In the genomic region with DNA sequence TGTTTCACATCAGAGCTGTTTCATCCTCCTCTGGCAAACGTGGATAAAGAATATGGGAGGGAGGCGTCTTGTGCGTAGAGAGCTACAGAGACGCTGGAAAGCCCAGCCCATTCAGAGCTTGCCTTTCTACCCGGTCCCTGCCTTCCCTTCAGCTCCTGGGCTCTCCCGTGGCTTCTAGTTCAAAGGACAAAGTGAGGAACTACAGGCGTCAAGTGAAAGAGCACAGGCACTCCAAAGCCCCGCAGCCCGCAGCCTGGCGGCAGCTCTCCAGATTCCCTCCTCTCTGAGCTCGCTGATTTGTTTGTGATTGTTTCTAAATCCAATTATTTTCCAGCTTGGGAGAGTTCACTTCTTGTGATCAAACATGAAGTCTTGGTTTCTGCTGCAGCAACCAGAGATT, we compare ENCODE assay signal across 34 cellular contexts.
"Had no signal": no experiment of that assay in that cellular context is flagged by ENCODE, and none has a peak within 500 bp of the region (broad histone marks: within the 10 kb centered on the region; RNA-seq: fewer than 3 reads in every experiment).

No MANE protein-coding gene starts in this region.

- H3K9me3 Mint-ChIP-seq: activated CD4-positive, alpha-beta memory T cell treated with anti-CD3 and anti-CD28 coated beads, Interleukin-2, amount 10 ng/mL, durations not matched to agents 7 days and 5 days; activated CD4-positive, alpha-beta T cell treated with anti-CD3 and anti-CD28 coated beads, Interleukin-2, amount 10 ng/mL, durations not matched to agents 7 days and 5 days; activated naive CD4-positive, alpha-beta T cell treated with anti-CD3 and anti-CD28 coated beads for 36 hours; activated naive CD4-positive, alpha-beta T cell treated with anti-CD3 and anti-CD28 coated beads, Interleukin-2, amount 50 U/mL, for 72 hours; activated naive CD8-positive, alpha-beta T cell treated with anti-CD3 and anti-CD28 coated beads for 36 hours; activated T-cell treated with anti-CD3 and anti-CD28 coated beads, Interleukin-2, amount 50 U/mL, for 24 hours; T-helper 1 cell treated with Interleukin-12 subunit alpha and Interleukin-12 subunit beta and Interleukin-4 antibody, amounts not matched to agents 30 μg/mL and 1 μg/mL, for 36 hours; T-helper 2 cell treated with Interferon-gamma antibody and Interleukin-4, amounts not matched to agents 5 μg/mL and 100 μg/mL, for 36 hours had no signal

- H3K36me3 Mint-ChIP-seq: activated CD8-positive, alpha-beta memory T cell treated with anti-CD3 and anti-CD28 coated beads, Interleukin-2, amount 10 ng/mL, durations not matched to agents 7 days and 5 days; activated naive CD4-positive, alpha-beta T cell treated with anti-CD3 and anti-CD28 coated beads, Interleukin-2, amount 50 U/mL, for 72 hours; activated naive CD8-positive, alpha-beta T cell treated with anti-CD3 and anti-CD28 coated beads for 36 hours had no signal

- H3K9me3 ChIP-seq: adrenal gland, body of pancreas, breast epithelium had no signal

- H3K27me3 ChIP-seq: adrenal gland, body of pancreas, brain microvascular endothelial cell, breast epithelium had no signal

- H3K27ac Mint-ChIP-seq: activated CD4-positive, alpha-beta memory T cell treated with anti-CD3 and anti-CD28 coated beads, Interleukin-2, amount 10 ng/mL, durations not matched to agents 7 days and 5 days; activated CD4-positive, alpha-beta T cell treated with anti-CD3 and anti-CD28 coated beads for 36 hours; activated CD4-positive, alpha-beta T cell treated with anti-CD3 and anti-CD28 coated beads, Interleukin-2, amount 10 ng/mL, durations not matched to agents 7 days and 5 days; activated CD8-positive, alpha-beta memory T cell treated with anti-CD3 and anti-CD28 coated beads, Interleukin-2, amount 10 ng/mL, durations not matched to agents 7 days and 5 days; activated CD8-positive, alpha-beta T cell treated with anti-CD3 and anti-CD28 coated beads, Interleukin-2, amount 10 ng/mL, durations not matched to agents 7 days and 5 days; activated naive CD4-positive, alpha-beta T cell treated with anti-CD3 and anti-CD28 coated beads for 36 hours; activated naive CD4-positive, alpha-beta T cell treated with anti-CD3 and anti-CD28 coated beads, Interleukin-2, amount 50 U/mL, for 72 hours; activated naive CD8-positive, alpha-beta T cell treated with anti-CD3 and anti-CD28 coated beads for 36 hours; activated T-cell treated with anti-CD3 and anti-CD28 coated beads, Interleukin-2, amount 50 U/mL, for 24 hours; T-helper 1 cell treated with Interleukin-12 subunit alpha and Interleukin-12 subunit beta and Interleukin-4 antibody, amounts not matched to agents 30 μg/mL and 1 μg/mL, for 36 hours; T-helper 2 cell treated with Interferon-gamma antibody and Interleukin-4, amounts not matched to agents 5 μg/mL and 100 μg/mL, for 36 hours had no signal

- DNase-seq: activated CD4-positive, alpha-beta memory T cell treated with anti-CD3 and anti-CD28 coated beads, Interleukin-2, amount 10 ng/mL, durations not matched to agents 7 days and 5 days; activated CD4-positive, alpha-beta T cell treated with anti-CD3 and anti-CD28 coated beads for 1 hour; activated CD4-positive, alpha-beta T cell treated with anti-CD3 and anti-CD28 coated beads for 36 hours; activated CD4-positive, alpha-beta T cell treated with anti-CD3 and anti-CD28 coated beads for 48 hours; activated CD4-positive, alpha-beta T cell treated with anti-CD3 and anti-CD28 coated beads, Interleukin-2, amount 10 ng/mL, durations not matched to agents 7 days and 5 days; activated CD4-positive, alpha-beta T cell treated with anti-CD3 and anti-CD28 coated beads, Interleukin-2, amount 50 U/mL, for 48 hours; activated CD4-positive, CD25-positive, alpha-beta regulatory T cell; activated CD8-positive, alpha-beta memory T cell treated with anti-CD3 and anti-CD28 coated beads for 24 hours; activated CD8-positive, alpha-beta memory T cell treated with anti-CD3 and anti-CD28 coated beads, Interleukin-2, amount 10 ng/mL, durations not matched to agents 7 days and 5 days; activated CD8-positive, alpha-beta memory T cell treated with anti-CD3 and anti-CD28 coated beads, Interleukin-2, amount 50 U/mL, for 48 hours; activated CD8-positive, alpha-beta T cell treated with anti-CD3 and anti-CD28 coated beads, Interleukin-2, amount 10 ng/mL, durations not matched to agents 7 days and 5 days; activated effector memory CD4-positive, alpha-beta T cell treated with anti-CD3 and anti-CD28 coated beads, Interleukin-2, amount 50 U/mL, for 16 hours; activated gamma-delta T cell treated with Interleukin-2 at 50 U/mL for 16 hours; activated naive CD4-positive, alpha-beta T cell; activated naive CD4-positive, alpha-beta T cell treated with anti-CD3 and anti-CD28 coated beads for 36 hours; activated naive CD4-positive, alpha-beta T cell treated with anti-CD3 and anti-CD28 coated beads, Interleukin-2, amount 50 U/mL, for 16 hours; activated naive CD8-positive, alpha-beta T cell treated with anti-CD3 and anti-CD28 coated beads for 36 hours; activated T-cell treated with anti-CD3 and anti-CD28 coated beads, Interleukin-2, amount 50 U/mL, for 24 hours; activated T-cell treated with anti-CD3 and anti-CD28 coated beads, Interleukin-2, amount 50 U/mL, for 48 hours; adrenal gland; amniotic stem cell; aorta; body of pancreas; brain microvascular endothelial cell; central memory CD4-positive, alpha-beta T cell; T-helper 1 cell; T-helper 2 cell; T-helper 9 cell had no signal

- H3K4me3 ChIP-seq: adrenal gland, body of pancreas, breast epithelium had no signal

- ATAC-seq: activated CD4-positive, alpha-beta T cell treated with anti-CD3 and anti-CD28 coated beads for 36 hours; activated CD4-positive, CD25-positive, alpha-beta regulatory T cell treated with anti-CD3 and anti-CD28 coated beads, Interleukin-2, amount 50 U/mL, for 24 hours; activated CD8-positive, alpha-beta memory T cell treated with anti-CD3 and anti-CD28 coated beads, Interleukin-2, amount 10 ng/mL, durations not matched to agents 7 days and 5 days; activated CD8-positive, alpha-beta T cell treated with anti-CD3 and anti-CD28 coated beads, Interleukin-2, amount 10 ng/mL, durations not matched to agents 7 days and 5 days; activated naive CD4-positive, alpha-beta T cell treated with anti-CD3 and anti-CD28 coated beads, Interleukin-2, amount 50 U/mL, for 72 hours; body of pancreas had no signal

- H3K36me3 ChIP-seq: adrenal gland, brain microvascular endothelial cell, breast epithelium had no signal

- H3K27ac ChIP-seq: adrenal gland, body of pancreas, brain microvascular endothelial cell, breast epithelium, VCaP had no signal

- H3K4me1 ChIP-seq: adrenal gland, body of pancreas, breast epithelium had no signal

- H3K27me3 Mint-ChIP-seq: activated CD4-positive, alpha-beta T cell treated with anti-CD3 and anti-CD28 coated beads, Interleukin-2, amount 10 ng/mL, durations not matched to agents 7 days and 5 days; activated CD8-positive, alpha-beta memory T cell treated with anti-CD3 and anti-CD28 coated beads, Interleukin-2, amount 10 ng/mL, durations not matched to agents 7 days and 5 days had no signal

- H3K4me1 Mint-ChIP-seq: activated CD4-positive, alpha-beta T cell treated with anti-CD3 and anti-CD28 coated beads, Interleukin-2, amount 10 ng/mL, durations not matched to agents 7 days and 5 days; activated naive CD8-positive, alpha-beta T cell treated with anti-CD3 and anti-CD28 coated beads for 36 hours had no signal

- H3K4me3 Mint-ChIP-seq: activated CD4-positive, alpha-beta memory T cell treated with anti-CD3 and anti-CD28 coated beads, Interleukin-2, amount 10 ng/mL, durations not matched to agents 7 days and 5 days; activated CD4-positive, alpha-beta T cell treated with anti-CD3 and anti-CD28 coated beads for 36 hours; activated CD4-positive, alpha-beta T cell treated with anti-CD3 and anti-CD28 coated beads, Interleukin-2, amount 10 ng/mL, durations not matched to agents 7 days and 5 days; activated CD8-positive, alpha-beta memory T cell treated with anti-CD3 and anti-CD28 coated beads, Interleukin-2, amount 10 ng/mL, durations not matched to agents 7 days and 5 days; activated CD8-positive, alpha-beta T cell treated with anti-CD3 and anti-CD28 coated beads, Interleukin-2, amount 10 ng/mL, durations not matched to agents 7 days and 5 days; activated naive CD4-positive, alpha-beta T cell treated with anti-CD3 and anti-CD28 coated beads for 36 hours; activated naive CD8-positive, alpha-beta T cell treated with anti-CD3 and anti-CD28 coated beads for 36 hours; activated T-cell treated with anti-CD3 and anti-CD28 coated beads, Interleukin-2, amount 50 U/mL, for 24 hours; T-helper 1 cell treated with Interleukin-12 subunit alpha and Interleukin-12 subunit beta and Interleukin-4 antibody, amounts not matched to agents 30 μg/mL and 1 μg/mL, for 36 hours; T-helper 2 cell treated with Interferon-gamma antibody and Interleukin-4, amounts not matched to agents 5 μg/mL and 100 μg/mL, for 36 hours had no signal
